24 cellular contexts compared by ENCODE assay signal in the genomic region with DNA sequence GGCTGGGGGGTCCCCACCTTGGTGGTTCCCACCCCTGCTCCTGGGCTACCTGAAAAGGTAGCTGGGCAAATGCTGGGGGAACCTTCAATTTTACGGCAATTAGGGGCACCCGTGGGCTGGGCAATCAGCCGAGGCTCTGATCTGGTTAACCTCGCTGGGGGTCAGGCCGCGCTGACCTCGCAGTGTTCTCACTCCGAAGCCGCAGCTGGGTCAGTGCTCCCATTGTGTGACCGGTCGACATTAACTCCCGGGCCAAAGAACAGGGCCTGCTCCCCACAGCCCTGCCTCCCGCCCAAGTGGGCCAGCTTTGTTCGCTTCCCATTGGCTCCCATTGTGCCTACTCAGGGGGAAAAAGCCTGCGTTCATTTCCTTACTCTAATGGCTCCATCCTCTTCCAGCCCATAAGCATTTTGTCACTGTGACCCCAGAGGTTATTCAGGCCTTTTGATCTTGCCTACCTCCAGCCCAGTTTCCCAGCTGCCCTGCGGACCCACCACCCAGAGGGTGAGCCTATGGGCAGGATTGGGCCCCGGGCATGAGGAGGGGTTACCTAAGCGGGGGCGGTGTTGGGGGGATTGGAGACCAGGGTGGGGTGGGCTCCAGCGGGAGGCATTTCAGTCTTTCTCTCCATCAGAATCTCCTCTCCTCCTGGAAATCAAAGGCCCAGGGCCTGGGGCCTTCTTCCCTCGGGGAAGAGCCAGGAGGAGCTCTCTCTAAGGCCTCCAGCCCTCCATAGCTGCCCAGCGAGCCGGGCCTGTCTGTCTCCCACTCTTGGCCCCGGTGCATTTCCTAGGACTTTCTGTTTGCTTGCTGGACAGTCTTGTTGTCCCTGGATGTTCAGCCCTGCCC.
DNase-seq lines count a peak whose midpoint lies in the region; TF ChIP-seq lines count a peak whose summit lies in the region.
"Had no signal": no experiment of that assay in that cellular context is flagged by ENCODE, and none has a peak within 500 bp of the region (broad histone marks: within the 10 kb centered on the region; RNA-seq: fewer than 3 reads in every experiment).

No MANE protein-coding gene starts in this region.

- H3K27ac ChIP-seq in dorsolateral prefrontal cortex (peak overlapping the region in 58 of 59 donors; percentile 29 to 97 (median 82)), right atrium auricular region (no peak overlapping the region)
- H3K27ac ChIP-seq: breast epithelium, skin epidermis had no signal

- CTCF ChIA-PET in Caco-2 (lab: Charles Lee) = no interaction called here

- no TSS peak for BruUV-seq in Caco-2 (replicated peaks; lab: Mats Ljungman, UMichigan)

- H3K27ac Mint-ChIP-seq in Caco-2 (ENCODE audit: unreplicated experiment) (peak overlapping the region; percentile 34), mesothelial cell of epicardium (peak overlapping the region; percentile 51)
- H3K27ac Mint-ChIP-seq: activated CD4-positive, alpha-beta T cell treated with anti-CD3 and anti-CD28 coated beads for 36 hours; activated CD8-positive, alpha-beta T cell treated with anti-CD3 and anti-CD28 coated beads, Interleukin-2, amount 10 ng/mL, durations not matched to agents 7 days and 5 days; activated T-helper 2 cell treated with anti-CD3 and anti-CD28 coated beads, Interferon-gamma antibody, Interleukin-2, Interleukin-4, amounts not matched to agents 10 μg/mL and 5 μg/mL and 100 μg/mL, durations not matched to agents 14 hours and 24 hours and 36 hours; B cell; effector memory CD8-positive, alpha-beta T cell; IgD-negative memory B cell; naive B cell had no signal

- H3K36me3 ChIP-seq in Caco-2 (ENCODE audit: control insufficient read depth, insufficient read depth, low read length) = no peaks in the 10 kb centered on the region
- no peaks in the 10 kb centered on the region for H3K36me3 ChIP-seq in right atrium auricular region
- H3K36me3 ChIP-seq: breast epithelium had no signal

- H3K9me3 ChIP-seq in Caco-2 = peaks cover 3% of the 10 kb centered on the region; the same call in 1 of the 2 replicates
- no peaks in the 10 kb centered on the region for H3K9me3 ChIP-seq in right atrium auricular region
- H3K9me3 ChIP-seq: breast epithelium had no signal

- H3K4me1 ChIP-seq in Caco-2 (0 out of 2 replicates have a peak, but pooled peaks cover 6% of the 10 kb centered on the region), right atrium auricular region (no peaks in the 10 kb centered on the region)
- H3K4me1 ChIP-seq: breast epithelium had no signal

- DNase-seq in Caco-2 = no peak
- peak in 8 of 10 donors; percentile 49 to 72 (median 63) for DNase-seq in dorsolateral prefrontal cortex
- DNase-seq in mesothelial cell of epicardium (ENCODE audit: low spot score in 2 of 2, unreplicated experiment in 2 of 2) = no peak
- DNase-seq in retina = peak; percentile 57
- no peak for DNase-seq in activated CD4-positive, alpha-beta T cell treated with anti-CD3 and anti-CD28 coated beads, Interleukin-2, amount 50 U/mL, for 1 hour
- no peak for DNase-seq in DMS53 treated with DMSO at 0.1 percent for 48 hours (lab: John Stamatoyannopoulos, UW; ENCODE audit: unreplicated experiment)
- DNase-seq in foreskin fibroblast = no peak
- DNase-seq in right atrium auricular region (ENCODE audit: low spot score) = no peak
- DNase-seq: activated CD4-positive, alpha-beta T cell treated with anti-CD3 and anti-CD28 coated beads for 36 hours; activated CD8-positive, alpha-beta T cell treated with anti-CD3 and anti-CD28 coated beads, Interleukin-2, amount 10 ng/mL, durations not matched to agents 7 days and 5 days; activated naive CD4-positive, alpha-beta T cell treated with anti-CD3 and anti-CD28 coated beads, Interleukin-2, amount 50 U/mL, for 16 hours; effector memory CD8-positive, alpha-beta T cell; erythroblast; glutamatergic neuron; naive B cell; NCI-H2107; NCI-H446; stimulated activated naive CD4-positive, alpha-beta T cell; SW 1271 had no signal

- TF ChIP-seq CTCF in Caco-2 (IDR thresholded peaks at IDR 0.05; ENCODE audit: insufficient read depth in 1 of 2, low read depth in 1 of 2, low read length in 1 of 2, severe bottlenecking in 1 of 2, unreplicated experiment in 1 of 2) (no peak), dorsolateral prefrontal cortex (IDR thresholded peaks at IDR 0.05 in 54 of 56, conservative IDR thresholded peaks at IDR 0.05 in 2 of 56; ENCODE audit: low read depth in 1 of 56, partially characterized antibody in 56 of 56) (peak in 1 of 56 donors; percentile 24), mesothelial cell of epicardium (IDR thresholded peaks at IDR 0.05; ENCODE audit: unreplicated experiment) (no peak), foreskin fibroblast (IDR thresholded peaks at IDR 0.05; ENCODE audit: low read depth, low read length) (no peak), right atrium auricular region (IDR thresholded peaks at IDR 0.05) (no peak)

- H3K4me3 ChIP-seq in Caco-2 (ENCODE audit: low read depth, low read length) = no peak overlapping the region
- H3K4me3 ChIP-seq in dorsolateral prefrontal cortex = peak overlapping the region in 12 of 59 donors; percentile 1 to 41 (median 20)
- no peak overlapping the region for H3K4me3 ChIP-seq in foreskin fibroblast (ENCODE audit: low read depth in 1 of 2, low read length in 2 of 2)
- H3K4me3 ChIP-seq in right atrium auricular region = no peak overlapping the region
- H3K4me3 ChIP-seq: breast epithelium, skin epidermis had no signal

- H3K27me3 ChIP-seq in Caco-2 (replicated peaks; ENCODE audit: control insufficient read depth, insufficient read depth, low read length) (no peaks in the 10 kb centered on the region), dorsolateral prefrontal cortex (peaks cover 0 to 3% (median 0%) of the 10 kb centered on the region in 45 donors), right atrium auricular region (no peaks in the 10 kb centered on the region)
- H3K27me3 ChIP-seq: breast epithelium had no signal

- intact Hi-C loops in Caco-2 (cut with micrococcal nuclease; ENCODE audit: unreplicated experiment) (loop anchor here (2.0 to 10.0 kb wide), 2 partner anchors 90 to 724 kb away; partner anchors contain the start of gene MYCN), dorsolateral prefrontal cortex (cut with DNase I) (loop anchor here in 1 of 2 donors (1.0 to 5.0 kb wide), 3 partner anchors 40 to 88 kb away; partner anchors contain the start of gene MYCN)

- no peaks in the 10 kb centered on the region for H3K9me3 Mint-ChIP-seq in Caco-2 (ENCODE audit: unreplicated experiment)
- no peaks in the 10 kb centered on the region for H3K9me3 Mint-ChIP-seq in mesothelial cell of epicardium
- H3K9me3 Mint-ChIP-seq: activated T-helper 2 cell treated with anti-CD3 and anti-CD28 coated beads, Interferon-gamma antibody, Interleukin-2, Interleukin-4, amounts not matched to agents 10 μg/mL and 5 μg/mL and 100 μg/mL, durations not matched to agents 14 hours and 24 hours and 36 hours; IgD-negative memory B cell had no signal

- POLR2A ChIA-PET in Caco-2 (lab: Charles Lee) = no interaction called here

- peaks cover 9% of the 10 kb centered on the region for H3K4me1 Mint-ChIP-seq in Caco-2 (ENCODE audit: low read depth, unreplicated experiment)
- peaks cover 6% of the 10 kb centered on the region for H3K4me1 Mint-ChIP-seq in mesothelial cell of epicardium
- H3K4me1 Mint-ChIP-seq: activated CD4-positive, alpha-beta T cell treated with anti-CD3 and anti-CD28 coated beads for 36 hours; B cell; IgD-negative memory B cell; naive B cell had no signal

- H3K4me3 Mint-ChIP-seq in Caco-2 (ENCODE audit: unreplicated experiment) (no peak overlapping the region), mesothelial cell of epicardium (no peak overlapping the region)
- H3K4me3 Mint-ChIP-seq: activated CD4-positive, alpha-beta T cell treated with anti-CD3 and anti-CD28 coated beads for 36 hours; activated CD8-positive, alpha-beta T cell treated with anti-CD3 and anti-CD28 coated beads, Interleukin-2, amount 10 ng/mL, durations not matched to agents 7 days and 5 days; B cell; effector memory CD8-positive, alpha-beta T cell; IgD-negative memory B cell; naive B cell had no signal

- H3K27me3 Mint-ChIP-seq in Caco-2 (ENCODE audit: insufficient read depth, unreplicated experiment) (no peaks in the 10 kb centered on the region), mesothelial cell of epicardium (ENCODE audit: low read depth) (no peaks in the 10 kb centered on the region)
- H3K27me3 Mint-ChIP-seq: activated CD4-positive, alpha-beta T cell treated with anti-CD3 and anti-CD28 coated beads for 36 hours; B cell; effector memory CD8-positive, alpha-beta T cell; naive B cell had no signal

- H3K36me3 Mint-ChIP-seq in Caco-2 (ENCODE audit: insufficient read depth, unreplicated experiment) = no peaks in the 10 kb centered on the region
- H3K36me3 Mint-ChIP-seq in mesothelial cell of epicardium = no peaks in the 10 kb centered on the region
- H3K36me3 Mint-ChIP-seq: naive B cell had no signal

Comparison
In these comparisons a context has a peak if more than half of its experiments do, and no peak if none do; other contexts are left out.
1. DNase-seq: peak in dorsolateral prefrontal cortex (8 of 10) and retina (single experiment); none in Caco-2 (0 of 2), mesothelial cell of epicardium (0 of 2), activated CD4-positive, alpha-beta T cell treated with anti-CD3 and anti-CD28 coated beads, Interleukin-2, amount 50 U/mL, for 1 hour (single experiment), DMS53 treated with DMSO at 0.1 percent for 48 hours (single experiment), foreskin fibroblast (0 of 2) and right atrium auricular region (single experiment).
2. H3K27ac ChIP-seq: peak in dorsolateral prefrontal cortex (58 of 59); none in right atrium auricular region (0 of 2).